In the genomic region with DNA sequence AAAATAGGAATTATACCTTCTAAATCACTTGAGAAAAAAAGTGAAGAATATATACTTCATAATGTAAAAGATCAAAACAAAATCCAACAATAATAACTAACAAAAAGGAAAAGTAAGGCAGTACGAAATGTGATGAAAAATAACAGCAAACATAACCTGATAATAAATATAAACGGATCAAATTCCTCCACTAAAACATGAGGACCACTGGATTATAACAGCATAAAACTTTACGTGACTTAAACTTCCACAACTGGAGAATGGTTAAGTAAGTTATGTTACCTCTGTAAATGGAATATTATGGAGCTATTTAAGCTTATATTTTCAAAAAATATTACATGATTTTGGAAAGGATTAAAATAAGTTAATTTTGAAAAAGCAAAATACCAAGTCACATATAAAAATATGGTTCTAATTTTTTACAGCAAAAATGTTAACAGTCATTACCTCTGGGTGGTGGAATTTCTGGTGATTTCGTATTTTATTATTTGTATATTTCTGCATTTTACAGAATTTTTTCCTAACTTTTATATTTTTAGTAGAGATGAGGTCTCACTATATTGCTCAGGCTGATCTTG, we compare ENCODE assay signal across 28 cellular contexts.
"Had no signal": no experiment of that assay in that cellular context is flagged by ENCODE, and none has a peak within 500 bp of the region (broad histone marks: within the 10 kb centered on the region; RNA-seq: fewer than 3 reads in every experiment).

No MANE protein-coding gene starts in this region.

- H3K4me3 ChIP-seq: neural progenitor cell, ovary, psoas muscle, right lobe of liver, sigmoid colon, spleen, stomach, thoracic aorta, thyroid gland, tibial nerve, upper lobe of left lung, vagina had no signal

- H3K27ac ChIP-seq: neural progenitor cell, ovary, parathyroid adenoma, psoas muscle, right lobe of liver, sigmoid colon, spleen, stomach, thoracic aorta, thyroid gland, tibial nerve, upper lobe of left lung, vagina had no signal

- FAIRE-seq: small intestine, urothelium cell line had no signal

- H3K4me1 ChIP-seq: neural progenitor cell, parathyroid adenoma, psoas muscle, right lobe of liver, sigmoid colon, stomach, thyroid gland, upper lobe of left lung, vagina had no signal

- DNase-seq: naive thymus-derived CD4-positive, alpha-beta T cell; natural killer cell; occipital lobe; ovary; posterior cingulate gyrus; psoas muscle; right cardiac atrium; right lobe of liver; sigmoid colon; small intestine; spleen; stimulated activated CD4-positive, alpha-beta T cell treated with anti-CD3 and anti-CD28 coated beads, Interleukin-12 subunit alpha, Interleukin-12 subunit beta, amount 100 ng/mL, for 4 hours; stimulated activated CD4-positive, alpha-beta T cell treated with anti-CD3 and anti-CD28 coated beads, Interleukin-1b, Interleukin-23, amount 100 ng/mL, for 48 hours; stimulated activated CD4-positive, alpha-beta T cell treated with anti-CD3 and anti-CD28 coated beads, Interleukin-4, amount 100 ng/mL, for 1 hour; stimulated activated CD4-positive, alpha-beta T cell treated with anti-CD3 and anti-CD28 coated beads, Interleukin-4, amount 100 ng/mL, for 4 hours; stimulated activated CD8-positive, alpha-beta memory T cell treated with anti-CD3 and anti-CD28 coated beads, Interleukin-4, amount 100 ng/mL, for 48 hours; stimulated activated naive CD4-positive, alpha-beta T cell; stomach; thyroid gland; trophoblast cell; upper lobe of left lung had no signal

- ATAC-seq: naive thymus-derived CD4-positive, alpha-beta T cell; natural killer cell; psoas muscle; right cardiac atrium; right lobe of liver; stimulated activated memory B cell treated with anti-CD40 and anti-IgM and Interleukin-4, amounts not matched to agents 10 μg/mL and 1 μg/mL and 100 μg/mL, for 72 hours had no signal

- H3K36me3 ChIP-seq: neural progenitor cell, ovary, right lobe of liver, sigmoid colon, spleen, stomach, thoracic aorta, thyroid gland, tibial nerve, upper lobe of left lung, vagina had no signal

- H3K9me3 ChIP-seq: ovary, right lobe of liver, thyroid gland, vagina had no signal
